ENCODE assay signal across 16 cellular contexts in the genomic region with DNA sequence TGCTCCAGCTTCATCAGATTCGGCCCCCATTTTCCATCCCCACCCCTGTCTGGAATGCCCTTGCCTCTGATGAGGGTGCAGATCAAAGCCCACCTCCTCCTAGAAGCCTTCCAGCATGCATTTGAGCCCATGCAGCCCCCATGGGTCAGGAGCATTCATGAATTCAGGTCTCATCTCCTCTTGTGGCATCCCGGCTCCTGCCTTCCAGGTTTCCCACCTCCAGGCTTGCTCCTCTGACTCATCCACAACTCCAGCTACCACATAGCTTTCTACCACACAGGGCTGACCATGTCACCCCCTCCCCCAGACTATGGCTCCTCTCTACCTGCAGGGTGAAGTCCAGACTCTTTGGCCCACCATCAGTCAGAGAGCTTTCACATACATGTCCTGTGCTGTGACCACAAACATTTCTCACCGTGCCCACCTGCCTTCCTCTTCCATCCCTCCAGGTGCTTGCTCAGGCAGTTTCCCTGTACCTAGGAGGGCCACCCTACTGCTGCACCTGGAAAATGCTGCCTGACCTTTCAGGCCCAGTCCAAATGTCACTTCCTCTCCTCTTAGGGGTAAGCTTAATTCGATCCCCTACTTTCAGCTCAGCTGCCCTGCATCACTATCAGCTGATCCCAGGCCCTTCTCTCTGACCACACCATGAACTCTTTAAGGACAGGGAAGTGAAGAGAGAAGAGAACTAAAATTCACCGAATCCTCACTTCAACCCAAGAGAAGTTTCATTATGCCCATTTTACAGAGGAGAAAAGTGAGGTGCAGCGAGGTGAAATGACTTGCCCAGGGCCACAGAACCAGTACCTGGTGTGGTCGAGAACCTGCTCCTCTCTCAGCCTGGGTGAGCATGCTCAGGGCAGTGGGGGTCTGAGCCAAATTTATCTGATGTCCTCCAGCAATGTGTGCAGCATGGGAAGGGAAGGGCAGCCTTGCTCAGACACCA. TPM values are rescaled to one million over a fixed set of nuclear protein-coding genes. Genes with fewer than 3 reads are reported as not detected.
DNase-seq lines count a peak whose midpoint lies in the region; ATAC-seq and TF ChIP-seq lines count a peak whose summit lies in the region.
"Had no signal": no experiment of that assay in that cellular context is flagged by ENCODE, and none has a peak within 500 bp of the region (broad histone marks: within the 10 kb centered on the region; RNA-seq: fewer than 3 reads in every experiment).

No MANE protein-coding gene starts in this region.

- intact Hi-C loops in gastrocnemius medialis (cut with DNase I; ENCODE audit: low total_unique reads): no loop called here

- peaks cover 0 to 12% of the 10 kb centered on the region in 2 donors for H3K4me1 ChIP-seq in gastrocnemius medialis
- H3K4me1 ChIP-seq: body of pancreas had no signal

- no peak for TF ChIP-seq POLR2A in gastrocnemius medialis (IDR thresholded peaks at IDR 0.05)

- peaks cover 17% of the 10 kb centered on the region for H3K4me1 Mint-ChIP-seq in activated naive CD4-positive, alpha-beta T cell treated with anti-CD3 and anti-CD28 coated beads, Interleukin-2, amount 50 U/mL, for 24 hours
- peaks cover 38% of the 10 kb centered on the region for H3K4me1 Mint-ChIP-seq in activated naive CD4-positive, alpha-beta T cell treated with anti-CD3 and anti-CD28 coated beads, Interleukin-2, amount 10 ng/mL, durations not matched to agents 7 days and 5 days
- H3K4me1 Mint-ChIP-seq in T-helper 17 cell: peaks cover 11% of the 10 kb centered on the region

- H3K27ac ChIP-seq in gastrocnemius medialis: peak overlapping the region in 3 of 4 donors; percentile 57 to 71 (median 59)
- H3K27ac ChIP-seq: body of pancreas had no signal

- H3K36me3 Mint-ChIP-seq in activated naive CD4-positive, alpha-beta T cell treated with anti-CD3 and anti-CD28 coated beads, Interleukin-2, amount 50 U/mL, for 24 hours: no peaks in the 10 kb centered on the region
- no peaks in the 10 kb centered on the region for H3K36me3 Mint-ChIP-seq in activated naive CD4-positive, alpha-beta T cell treated with anti-CD3 and anti-CD28 coated beads, Interleukin-2, amount 10 ng/mL, durations not matched to agents 7 days and 5 days
- peaks cover 7% of the 10 kb centered on the region for H3K36me3 Mint-ChIP-seq in T-helper 17 cell (ENCODE audit: low read depth)
- H3K36me3 Mint-ChIP-seq: activated CD4-positive, alpha-beta memory T cell treated with anti-CD3 and anti-CD28 coated beads for 36 hours had no signal

- no peak overlapping the region for H3K4me3 Mint-ChIP-seq in activated naive CD4-positive, alpha-beta T cell treated with anti-CD3 and anti-CD28 coated beads, Interleukin-2, amount 50 U/mL, for 24 hours
- H3K4me3 Mint-ChIP-seq in activated naive CD4-positive, alpha-beta T cell treated with anti-CD3 and anti-CD28 coated beads, Interleukin-2, amount 10 ng/mL, durations not matched to agents 7 days and 5 days: no peak overlapping the region
- peak overlapping the region; percentile 53 for H3K4me3 Mint-ChIP-seq in T-helper 17 cell
- H3K4me3 Mint-ChIP-seq: activated CD4-positive, alpha-beta memory T cell treated with anti-CD3 and anti-CD28 coated beads for 36 hours; CD8-positive, alpha-beta memory T cell had no signal

- H3K9me3 ChIP-seq in T-helper 17 cell (ENCODE audit: control insufficient read depth, low read length, poor library complexity, severe bottlenecking): no peaks in the 10 kb centered on the region
- no peaks in the 10 kb centered on the region for H3K9me3 ChIP-seq in gastrocnemius medialis
- H3K9me3 ChIP-seq: body of pancreas, psoas muscle had no signal

- DNase-seq in activated naive CD4-positive, alpha-beta T cell treated with anti-CD3 and anti-CD28 coated beads, Interleukin-2, amount 10 ng/mL, durations not matched to agents 7 days and 5 days: no peak
- DNase-seq in T-helper 17 cell (no peak), glomerular visceral epithelial cell (ENCODE audit: extremely low spot score) (peak; percentile 52), gastrocnemius medialis (no peak), anterior cingulate cortex (lab: John Stamatoyannopoulos, UW) (no peak)
- DNase-seq: activated CD4-positive, alpha-beta memory T cell treated with anti-CD3 and anti-CD28 coated beads for 36 hours; body of pancreas; CD8-positive, alpha-beta memory T cell; effector CD8-positive, alpha-beta T cell; NCI-H1048; SHP77 treated with DMSO at 0.1 percent for 48 hours; stimulated activated CD4-positive, alpha-beta T cell treated with anti-CD3 and anti-CD28 coated beads, Interleukin-2, amount 100 ng/mL, for 24 hours had no signal

- no peaks in the 10 kb centered on the region for H3K36me3 ChIP-seq in gastrocnemius medialis

- no peaks in the 10 kb centered on the region for H3K9me3 Mint-ChIP-seq in activated naive CD4-positive, alpha-beta T cell treated with anti-CD3 and anti-CD28 coated beads, Interleukin-2, amount 50 U/mL, for 24 hours
- H3K9me3 Mint-ChIP-seq in activated naive CD4-positive, alpha-beta T cell treated with anti-CD3 and anti-CD28 coated beads, Interleukin-2, amount 10 ng/mL, durations not matched to agents 7 days and 5 days: no peaks in the 10 kb centered on the region
- H3K9me3 Mint-ChIP-seq: activated CD4-positive, alpha-beta memory T cell treated with anti-CD3 and anti-CD28 coated beads for 36 hours; CD8-positive, alpha-beta memory T cell had no signal

- no peak for TF ChIP-seq CTCF in gastrocnemius medialis (IDR thresholded peaks at IDR 0.05 in 4 of 5, conservative IDR thresholded peaks at IDR 0.05 in 1 of 5)

- H3K27me3 Mint-ChIP-seq in activated naive CD4-positive, alpha-beta T cell treated with anti-CD3 and anti-CD28 coated beads, Interleukin-2, amount 50 U/mL, for 24 hours: peaks cover 14% of the 10 kb centered on the region
- peaks cover 92% of the 10 kb centered on the region for H3K27me3 Mint-ChIP-seq in activated naive CD4-positive, alpha-beta T cell treated with anti-CD3 and anti-CD28 coated beads, Interleukin-2, amount 10 ng/mL, durations not matched to agents 7 days and 5 days
- H3K27me3 Mint-ChIP-seq in T-helper 17 cell: peaks cover 70% of the 10 kb centered on the region

- in situ Hi-C loops in gastrocnemius medialis (cut with MboI; ENCODE audit: low sequenced_read_pairs in 4 of 4): no loop called here

- H3K27me3 ChIP-seq in gastrocnemius medialis: peaks cover 5 to 12% (median 7%) of the 10 kb centered on the region in 3 donors
- H3K27me3 ChIP-seq: body of pancreas had no signal

- H3K27ac Mint-ChIP-seq in activated naive CD4-positive, alpha-beta T cell treated with anti-CD3 and anti-CD28 coated beads, Interleukin-2, amount 50 U/mL, for 24 hours: peak overlapping the region; percentile 47
- H3K27ac Mint-ChIP-seq in activated naive CD4-positive, alpha-beta T cell treated with anti-CD3 and anti-CD28 coated beads, Interleukin-2, amount 10 ng/mL, durations not matched to agents 7 days and 5 days: no peak overlapping the region
- peak overlapping the region; percentile 67 for H3K27ac Mint-ChIP-seq in T-helper 17 cell
- H3K27ac Mint-ChIP-seq: activated CD4-positive, alpha-beta memory T cell treated with anti-CD3 and anti-CD28 coated beads for 36 hours; CD8-positive, alpha-beta memory T cell had no signal

- H3K4me3 ChIP-seq in gastrocnemius medialis: no peak overlapping the region
- H3K4me3 ChIP-seq: body of pancreas, psoas muscle had no signal

- CTCF ChIA-PET in activated naive CD4-positive, alpha-beta T cell treated with anti-CD3 and anti-CD28 coated beads, Interleukin-2, amount 10 ng/mL, durations not matched to agents 7 days and 5 days (lab: Charles Lee): interaction anchor here (1.3 kb wide), 1 partner anchor 12 kb away, joined by 3 read pairs; no protein-coding TSS in a partner anchor

- ATAC-seq in T-helper 17 cell: no peak
- no peak for ATAC-seq in gastrocnemius medialis
- ATAC-seq in HG03460 (IDR thresholded peaks at IDR 0.05; ENCODE audit: unreplicated experiment): no peak
- no peak for ATAC-seq in GM18502 (IDR thresholded peaks at IDR 0.05; ENCODE audit: poor library complexity, unreplicated experiment)

RNA-seq across cellular contexts. Expression of a gene that starts 13.7 kb away (rescaled TPM):
- total RNA-seq in T-helper 17 cell (not detected), gastrocnemius medialis (1 to 10 TPM; 4.4 to 8.4 (median 5.2) TPM)
- total RNA-seq: CD8-positive, alpha-beta memory T cell had no signal

Comparison
In these comparisons a context has a peak if more than half of its experiments do, and no peak if none do; other contexts are left out.
1. RNA of a gene that starts 13.7 kb away (total RNA-seq): 4.4 to 8.4 TPM in gastrocnemius medialis; not detected in T-helper 17 cell; every median in the first group is over 4 times any median in the second.